Comparison of ENCODE assay signal across 9 cellular contexts in genomic region chr20:50308513-50309279, GRCh38.
DNase-seq lines count a peak whose midpoint lies in the region; ATAC-seq, FAIRE-seq and TF ChIP-seq lines count a peak whose summit lies in the region.
"Had no signal": no experiment of that assay in that cellular context is flagged by ENCODE, and none has a peak within 500 bp of the region (broad histone marks: within the 10 kb centered on the region; RNA-seq: fewer than 3 reads in every experiment).

No MANE protein-coding gene starts in this region.

- H3K27ac ChIP-seq in SK-N-SH (ENCODE audit: low read depth in 2 of 2, low read length in 1 of 2) = peak overlapping the region; percentile 90 to 93
- no peak overlapping the region for H3K27ac ChIP-seq in CD4-positive, alpha-beta T cell (ENCODE audit: low read depth, low read length)

- H3F3A ChIP-seq in SK-N-SH (replicated peaks; ENCODE audit: insufficient read depth) = peaks cover 11% of the 10 kb centered on the region

- CTCF ChIA-PET in SK-N-SH (lab: Yijun Ruan, JAX) = interaction anchor here (0.9 to 1.3 kb wide), 5 partner anchors 9 to 480 kb away, joined by 3 to 4 read pairs (median 3); no protein-coding TSS in a partner anchor
- CTCF ChIA-PET in CD4-positive, alpha-beta T cell (lab: Charles Lee) = no interaction called here

- peaks cover 51 to 57% of the 10 kb centered on the region in 2 donors for H3K4me1 Mint-ChIP-seq in natural killer cell treated with Interleukin-12 subunit alpha and Interleukin-12 subunit beta and Interleukin-15 and Interleukin-18, amount 100 ng/mL, for 72 hours (ENCODE audit: low read depth in 2 of 2)
- no peaks in the 10 kb centered on the region for H3K4me1 Mint-ChIP-seq in CD4-positive, alpha-beta T cell (ENCODE audit: low read depth)

- no peak for FAIRE-seq in H54 (lab: Jason Lieb, UNC)

- no peaks in the 10 kb centered on the region for H3K9me3 ChIP-seq in SK-N-SH
- H3K9me3 ChIP-seq in CD4-positive, alpha-beta T cell (ENCODE audit: control insufficient read depth, low read length) = no peaks in the 10 kb centered on the region

- TF ChIP-seq CTCF in SK-N-SH (IDR thresholded peaks at IDR 0.05) (peak; percentile 26), fibroblast of pulmonary artery (IDR thresholded peaks at IDR 0.05; ENCODE audit: low read length, missing control alignments) (no peak)
- no peak for TF ChIP-seq CTCF in CD4-positive, alpha-beta T cell (IDR thresholded peaks at IDR 0.05)

- peak; percentile 16; the same call in 1 of the 2 replicates for TF ChIP-seq RAD21 in SK-N-SH (IDR thresholded peaks at IDR 0.05; ENCODE audit: low read length)

- POLR2A ChIA-PET in SK-N-SH (lab: Yijun Ruan, JAX) = interaction anchor here (1.0 kb wide), 1 partner anchor 11 kb away, joined by 3 read pairs; no protein-coding TSS in a partner anchor
- POLR2A ChIA-PET in CD4-positive, alpha-beta T cell (lab: Charles Lee) = no interaction called here

- ATAC-seq in natural killer cell treated with Interleukin-12 subunit alpha and Interleukin-12 subunit beta and Interleukin-15 and Interleukin-18, amount 100 ng/mL, for 72 hours = peak; percentile 48 to 66
- ATAC-seq in CD4-positive, alpha-beta T cell (ENCODE audit: poor library complexity) = no peak
- no peak for ATAC-seq in GM18519 (IDR thresholded peaks at IDR 0.05; ENCODE audit: low FRiP score, unreplicated experiment)
- ATAC-seq in GM19397 (IDR thresholded peaks at IDR 0.05; ENCODE audit: unreplicated experiment) = no peak
- ATAC-seq in GM21526 (IDR thresholded peaks at IDR 0.05; ENCODE audit: low FRiP score, unreplicated experiment) = no peak

- peaks cover 23 to 37% of the 10 kb centered on the region in 2 experiments for H3K4me1 ChIP-seq in SK-N-SH (ENCODE audit: control insufficient read depth in 1 of 2, insufficient read depth in 2 of 2, low read depth in 1 of 2, low read length in 1 of 2)

- H3K36me3 ChIP-seq in SK-N-SH (replicated peaks in 1 of 2; ENCODE audit: control insufficient read depth in 1 of 2, insufficient read depth in 2 of 2, low read length in 1 of 2) = no peaks in the 10 kb centered on the region

- H3K36me3 Mint-ChIP-seq in natural killer cell treated with Interleukin-12 subunit alpha and Interleukin-12 subunit beta and Interleukin-15 and Interleukin-18, amount 100 ng/mL, for 72 hours = peaks cover 7% of the 10 kb centered on the region
- no peaks in the 10 kb centered on the region for H3K36me3 Mint-ChIP-seq in CD4-positive, alpha-beta T cell (ENCODE audit: low read depth)
- H3K36me3 Mint-ChIP-seq: IgD-negative memory B cell had no signal

- peak overlapping the region; percentile 89 for H3K4me2 ChIP-seq in SK-N-SH

- no peaks in the 10 kb centered on the region for H3K9me3 Mint-ChIP-seq in natural killer cell treated with Interleukin-12 subunit alpha and Interleukin-12 subunit beta and Interleukin-15 and Interleukin-18, amount 100 ng/mL, for 72 hours
- no peaks in the 10 kb centered on the region for H3K9me3 Mint-ChIP-seq in CD4-positive, alpha-beta T cell
- H3K9me3 Mint-ChIP-seq: IgD-negative memory B cell had no signal

- H3K4me3 Mint-ChIP-seq in natural killer cell treated with Interleukin-12 subunit alpha and Interleukin-12 subunit beta and Interleukin-15 and Interleukin-18, amount 100 ng/mL, for 72 hours = peak overlapping the region; percentile 69
- H3K4me3 Mint-ChIP-seq in CD4-positive, alpha-beta T cell = no peak overlapping the region
- H3K4me3 Mint-ChIP-seq: IgD-negative memory B cell had no signal

- intact Hi-C loops in CD4-positive, alpha-beta T cell (cut with DNase I, micrococcal nuclease) = no loop called here

- DNase-seq in H54 (ENCODE audit: insufficient read length, low spot score) (peak; percentile 88), SK-N-SH (peak; percentile 94), fibroblast of pulmonary artery (ENCODE audit: low read depth) (peak; percentile 99)
- no peak for DNase-seq in natural killer cell treated with Interleukin-12 subunit alpha and Interleukin-12 subunit beta and Interleukin-15 and Interleukin-18, amount 100 ng/mL, for 72 hours (ENCODE audit: low spot score)
- no peak for DNase-seq in CD4-positive, alpha-beta T cell

- peaks cover 2 to 9% of the 10 kb centered on the region in 2 donors for H3K27me3 Mint-ChIP-seq in natural killer cell treated with Interleukin-12 subunit alpha and Interleukin-12 subunit beta and Interleukin-15 and Interleukin-18, amount 100 ng/mL, for 72 hours
- H3K27me3 Mint-ChIP-seq in CD4-positive, alpha-beta T cell = peaks cover 8% of the 10 kb centered on the region

- peak overlapping the region; percentile 85 for H2AFZ ChIP-seq in SK-N-SH (ENCODE audit: low read depth)

- H3K4me3 ChIP-seq in SK-N-SH (ENCODE audit: low read depth in 2 of 2, low read length in 1 of 2) (peak overlapping the region; percentile 52 to 59), fibroblast of pulmonary artery (replicated peaks; ENCODE audit: low read depth, low read length) (no peak overlapping the region)

- H3K9me2 ChIP-seq in SK-N-SH = no peaks in the 10 kb centered on the region

- H4K20me1 ChIP-seq in SK-N-SH (ENCODE audit: insufficient read depth) = no peaks in the 10 kb centered on the region

- WGBS in SK-N-SH (ENCODE audit: low lambda C conversion rate) = 2% methylated on average over 13 of the region's 20 CpGs

- H3K27ac Mint-ChIP-seq in natural killer cell treated with Interleukin-12 subunit alpha and Interleukin-12 subunit beta and Interleukin-15 and Interleukin-18, amount 100 ng/mL, for 72 hours = peak overlapping the region; percentile 81 to 96
- no peak overlapping the region for H3K27ac Mint-ChIP-seq in CD4-positive, alpha-beta T cell
- H3K27ac Mint-ChIP-seq: IgD-negative memory B cell had no signal

- peak; percentile 15 to 71; a peak in 3 of 4 replicates for TF ChIP-seq EP300 in SK-N-SH (IDR thresholded peaks at IDR 0.05; ENCODE audit: borderline replicate concordance in 1 of 2, low read depth in 1 of 2, low read length in 1 of 2)

- peak overlapping the region; percentile 78 for H3K9ac ChIP-seq in SK-N-SH

- H3K79me2 ChIP-seq in SK-N-SH (ENCODE audit: insufficient read depth) = no peaks in the 10 kb centered on the region

- H3K27me3 ChIP-seq in SK-N-SH (ENCODE audit: insufficient read depth) = no peaks in the 10 kb centered on the region
- no peaks in the 10 kb centered on the region for H3K27me3 ChIP-seq in CD4-positive, alpha-beta T cell (ENCODE audit: control insufficient read depth, insufficient read depth, low read length)

- peak; percentile 45; the same call in 1 of the 2 replicates for TF ChIP-seq POLR2A in H54 (IDR thresholded peaks at IDR 0.05; ENCODE audit: low read depth, low read length)

TF ChIP-seq in SK-N-SH, 30 proteins besides CTCF, POLR2A, EP300 and RAD21 (continues in another document):
- 0 out of 2 replicates have a peak, but pooled peaks have one; percentile 58 for TF ChIP-seq TEAD4 (IDR thresholded peaks at IDR 0.05; ENCODE audit: borderline replicate concordance, insufficient read depth)
- TF ChIP-seq YY1 (IDR thresholded peaks at IDR 0.05; ENCODE audit: low read depth) = no peak; the same call in 1 of the 2 replicates
- no peak; the same call in 1 of the 2 replicates for TF ChIP-seq NRF1 (IDR thresholded peaks at IDR 0.05; ENCODE audit: low read depth, low read length)
- no peak for TF ChIP-seq IRF3 (IDR thresholded peaks at IDR 0.05; ENCODE audit: low read depth, low read length)
- TF ChIP-seq CHD2 (IDR thresholded peaks at IDR 0.05; ENCODE audit: low read length, partially characterized antibody) = peak; percentile 74
- no peak; the same call in 1 of the 2 replicates for TF ChIP-seq SMC3 (IDR thresholded peaks at IDR 0.05; ENCODE audit: low read depth, low read length)
- no peak for TF ChIP-seq USF2 (IDR thresholded peaks at IDR 0.05; ENCODE audit: borderline replicate concordance, low read depth, low read length)
- TF ChIP-seq RCOR1 (IDR thresholded peaks at IDR 0.05; ENCODE audit: low read length) = no peak
- TF ChIP-seq POLR2AphosphoS5 (IDR thresholded peaks at IDR 0.05; ENCODE audit: low read depth, low read length) = peak; percentile 55
- TF ChIP-seq GABPA (IDR thresholded peaks at IDR 0.05; ENCODE audit: low read depth) = peak; percentile 29; the same call in 1 of the 2 replicates
- TF ChIP-seq NFIC (IDR thresholded peaks at IDR 0.05; ENCODE audit: borderline replicate concordance) = peak; percentile 77; the same call in 1 of the 2 replicates
- 0 out of 2 replicates have a peak, but pooled peaks have one; percentile 21 for TF ChIP-seq MXI1 (IDR thresholded peaks at IDR 0.05; ENCODE audit: low read depth, low read length)
- TF ChIP-seq TAF1 (IDR thresholded peaks at IDR 0.05; ENCODE audit: borderline replicate concordance, low read depth, low read length) = 0 out of 2 replicates have a peak, but pooled peaks have one; percentile 22
- TF ChIP-seq MAX (IDR thresholded peaks at IDR 0.05; ENCODE audit: low read depth) = peak; percentile 77
- TF ChIP-seq JUND (IDR thresholded peaks at IDR 0.05) = no peak; the same call in 1 of the 2 replicates
- no peak for TF ChIP-seq SIN3A (IDR thresholded peaks at IDR 0.05; ENCODE audit: borderline replicate concordance, low read depth, low read length)
- TF ChIP-seq GATA2 (CRISPR knock-in tag; IDR thresholded peaks at IDR 0.05) = peak; percentile 20; the same call in 1 of the 2 replicates
- peak; percentile 81 for TF ChIP-seq TCF12 (IDR thresholded peaks at IDR 0.05)

Comparison
In these comparisons a context has a peak if more than half of its experiments do, and no peak if none do; other contexts are left out.
1. DNase-seq: peak in H54 (single experiment), SK-N-SH (single experiment) and fibroblast of pulmonary artery (single experiment); none in natural killer cell treated with Interleukin-12 subunit alpha and Interleukin-12 subunit beta and Interleukin-15 and Interleukin-18, amount 100 ng/mL, for 72 hours (single experiment) and CD4-positive, alpha-beta T cell (0 of 10).
2. ATAC-seq: peak in natural killer cell treated with Interleukin-12 subunit alpha and Interleukin-12 subunit beta and Interleukin-15 and Interleukin-18, amount 100 ng/mL, for 72 hours (2 of 2); none in CD4-positive, alpha-beta T cell (single experiment), GM18519 (single experiment), GM19397 (single experiment) and GM21526 (single experiment).